In the genomic region with DNA sequence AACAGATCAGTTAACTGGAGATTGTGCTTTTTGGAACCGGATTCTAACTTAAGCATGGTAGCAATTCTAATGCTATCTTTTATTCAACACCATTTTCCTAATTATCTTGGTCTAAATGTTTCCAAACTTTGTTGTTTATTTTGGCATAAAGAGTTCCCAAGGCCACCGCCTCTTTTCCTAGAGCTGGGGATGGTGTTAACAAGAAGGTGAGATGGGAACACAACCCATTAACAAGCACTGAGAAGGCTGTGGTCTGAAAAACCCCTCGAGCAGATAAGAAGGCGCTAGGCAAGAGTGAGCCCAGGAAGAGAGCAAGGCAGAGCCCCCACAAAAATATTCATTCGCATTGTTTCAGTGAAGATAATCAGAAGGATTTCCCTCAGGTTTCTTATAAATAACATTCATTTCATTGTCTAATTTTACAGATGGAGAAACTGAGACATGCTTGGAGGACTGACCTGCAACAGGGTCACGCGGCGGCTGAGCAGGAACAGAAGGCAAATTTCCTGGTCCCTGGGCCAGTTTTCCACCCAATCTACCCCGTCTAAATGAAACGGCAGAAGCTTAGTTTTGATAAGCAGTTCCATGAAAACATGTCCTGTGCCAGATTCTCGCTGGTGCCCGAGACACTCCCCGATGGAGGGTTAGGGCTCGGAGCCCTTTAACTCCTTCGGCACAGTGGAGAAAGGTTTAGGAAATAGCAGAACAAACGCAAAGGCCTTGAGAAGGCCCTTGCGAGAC, we compare ENCODE assay signal across 21 cellular contexts.
DNase-seq lines count a peak whose midpoint lies in the region; ATAC-seq, FAIRE-seq and TF ChIP-seq lines count a peak whose summit lies in the region.
"Had no signal": no experiment of that assay in that cellular context is flagged by ENCODE, and none has a peak within 500 bp of the region (broad histone marks: within the 10 kb centered on the region; RNA-seq: fewer than 3 reads in every experiment).

No MANE protein-coding gene starts in this region.

- peak; percentile 27; the same call in 1 of the 3 replicates for ATAC-seq in K562
- no peak for ATAC-seq in GM18858 (IDR thresholded peaks at IDR 0.05; ENCODE audit: unreplicated experiment)
- ATAC-seq: CD8-positive, alpha-beta T cell; GM23338 had no signal

- FAIRE-seq in K562 (lab: Jason Lieb, UNC) = no peak
- FAIRE-seq: G401.6 had no signal

- H3K4me1 ChIP-seq in HEK293 (ENCODE audit: control insufficient read depth, insufficient read depth, low read length) (peaks cover 44% of the 10 kb centered on the region), K562 (replicated peaks in 1 of 2; ENCODE audit: control insufficient read depth in 2 of 2, insufficient read depth in 2 of 2, low read length in 2 of 2) (no peaks in the 10 kb centered on the region), thyroid gland (peaks cover 12 to 31% of the 10 kb centered on the region in 2 donors), prostate gland (replicated peaks) (no peaks in the 10 kb centered on the region)

- H4K20me1 ChIP-seq in K562 (replicated peaks; ENCODE audit: control insufficient read depth, insufficient read depth, low read length) = no peaks in the 10 kb centered on the region

- no peak overlapping the region for H2AFZ ChIP-seq in K562 (ENCODE audit: low read depth, low read length)
- H2AFZ ChIP-seq: GM23338, PC-9 had no signal

- no peak overlapping the region for H3K4me2 ChIP-seq in K562 (ENCODE audit: insufficient read depth, low read length)
- H3K4me2 ChIP-seq: GM23338 had no signal

- no peaks in the 10 kb centered on the region for H3K79me2 ChIP-seq in K562 (ENCODE audit: control insufficient read depth, insufficient read depth, low read length)

- H3K36me3 ChIP-seq in HEK293 (ENCODE audit: control insufficient read depth in 2 of 2, insufficient read depth in 1 of 2, low read length in 2 of 2) (no peaks in the 10 kb centered on the region), K562 (ENCODE audit: control insufficient read depth, insufficient read depth, low read length) (no peaks in the 10 kb centered on the region), thyroid gland (no peaks in the 10 kb centered on the region), prostate gland (no peaks in the 10 kb centered on the region)
- H3K36me3 ChIP-seq: HAP-1, MG63 had no signal

- CTCF ChIA-PET in HEK293 (lab: Yijun Ruan, JAX) (interaction anchor here (0.5 to 1.5 kb wide), 3 partner anchors 27 to 78 kb away, joined by 3 to 4 read pairs (median 3); no protein-coding TSS in a partner anchor), K562 (lab: Yijun Ruan, JAX; ENCODE audit: low intra/inter-chr PET ratio) (no interaction called here)

- no peak for TF ChIP-seq RAD21 in K562 (CRISPR knock-in tag; conservative IDR thresholded peaks at IDR 0.05 in 1 of 2, IDR thresholded peaks at IDR 0.05 in 1 of 2)

- H3K9ac ChIP-seq in K562 (ENCODE audit: insufficient read depth in 1 of 2, low read depth in 2 of 2, low read length in 2 of 2) = no peak overlapping the region

- BruUV-seq in K562 (replicated peaks; lab: Mats Ljungman, UMichigan) = no TSS peak

- H3K9me1 ChIP-seq in K562 (ENCODE audit: control insufficient read depth, insufficient read depth, low read length) = no peaks in the 10 kb centered on the region

- H3K27ac ChIP-seq in HEK293 (ENCODE audit: extremely low read depth, low read depth, low read length) (peak overlapping the region; percentile 34; the same call in 1 of the 2 replicates), K562 (ENCODE audit: extremely low read depth, low read depth, low read length) (no peak overlapping the region), thyroid gland (peak overlapping the region in 1 of 3 donors; percentile 34), prostate gland (no peak overlapping the region)
- H3K27ac ChIP-seq: C4-2B had no signal

- no peak for TF ChIP-seq EP300 in K562 (IDR thresholded peaks at IDR 0.05; ENCODE audit: low read length)

- intact Hi-C loops in K562 (cut with micrococcal nuclease) = no loop called here
- intact Hi-C loops in thyroid gland (cut with DNase I) = no loop called here
- intact Hi-C loops in prostate gland (cut with DNase I) = no loop called here

- H3K4me3 ChIP-seq in HEK293 (ENCODE audit: low read depth, low read length) (no peak overlapping the region), K562 (no peak overlapping the region), thyroid gland (replicated peaks in 1 of 3) (no peak overlapping the region), prostate gland (no peak overlapping the region)
- H3K4me3 ChIP-seq: GM23338, HAP-1, MG63, PC-9 had no signal

- POLR2A ChIA-PET in HEK293 (lab: Yijun Ruan, JAX) = no interaction called here
- POLR2A ChIA-PET in K562 (lab: Yijun Ruan, JAX) = interaction anchor here (1.6 kb wide), 1 partner anchor 13 kb away, joined by 3 read pairs; no protein-coding TSS in a partner anchor

- H3K27me3 ChIP-seq in K562 (ENCODE audit: control insufficient read depth in 2 of 2, insufficient read depth in 2 of 2, low read length in 2 of 2) = peaks cover 20 to 36% of the 10 kb centered on the region in 2 experiments; a peak in 4 of 5 replicates
- no peaks in the 10 kb centered on the region for H3K27me3 ChIP-seq in thyroid gland
- no peaks in the 10 kb centered on the region for H3K27me3 ChIP-seq in prostate gland (replicated peaks; ENCODE audit: insufficient read depth)
- H3K27me3 ChIP-seq: MG63 had no signal

- in situ Hi-C loops in K562 (cut with MboI) = no loop called here

- 21% methylated on average over 17 of the region's 17 CpGs for WGBS in K562 (ENCODE audit: insufficient coverage, low coverage, missing lambda C conversion rate)
- WGBS in thyroid gland, 2 donors = 39 to 53% methylated on average over 17 of the region's 17 CpGs
- WGBS in prostate gland = 92% methylated on average over 17 of the region's 17 CpGs

- no peak for TF ChIP-seq POLR2A in K562 (conservative IDR thresholded peaks at IDR 0.05)
- no peak for TF ChIP-seq POLR2A in thyroid gland (IDR thresholded peaks at IDR 0.05)
- no peak for TF ChIP-seq POLR2A in prostate gland (IDR thresholded peaks at IDR 0.05)

- TF ChIP-seq CTCF in HEK293 (tag by site-specific recombination; IDR thresholded peaks at IDR 0.05) (no peak), K562 (IDR thresholded peaks at IDR 0.05 in 2 of 3, conservative IDR thresholded peaks at IDR 0.05 in 1 of 3; ENCODE audit: insufficient read depth in 2 of 3, low read depth in 1 of 3, low read length in 3 of 3) (no peak), thyroid gland (IDR thresholded peaks at IDR 0.05) (no peak), prostate gland (IDR thresholded peaks at IDR 0.05) (no peak)

- DNase-seq in K562 (ENCODE audit: extremely low read depth in 1 of 4, low spot score in 3 of 4) (no peak), mucosa of gallbladder (ENCODE audit: low spot score) (peak; percentile 45), thyroid gland (peak; percentile 40 to 63), prostate gland (ENCODE audit: low spot score) (no peak)
- DNase-seq in stimulated activated CD4-positive, alpha-beta T cell treated with anti-CD3 and anti-CD28 coated beads, Interleukin-4, amount 100 ng/mL, for 4 hours = no peak
- DNase-seq: Caco-2; CD8-positive, alpha-beta T cell; KG1; MG63; NCI-H1105 treated with DMSO at 0.1 percent for 48 hours; NCI-H146; NCI-H2029 treated with DMSO at 0.1 percent for 48 hours; NCI-H526 treated with DMSO at 0.1 percent for 48 hours; PC-9; SHP77 had no signal

- no peaks in the 10 kb centered on the region for H3K9me3 ChIP-seq in HEK293 (ENCODE audit: control insufficient read depth, insufficient read depth, low read depth, low read length)
- no peaks in the 10 kb centered on the region for H3K9me3 ChIP-seq in K562 (replicated peaks; ENCODE audit: control insufficient read depth, insufficient read depth, low read depth, low read length)
- no peaks in the 10 kb centered on the region for H3K9me3 ChIP-seq in thyroid gland
- no peaks in the 10 kb centered on the region for H3K9me3 ChIP-seq in prostate gland
- H3K9me3 ChIP-seq: Caco-2, HAP-1, MG63 had no signal

TF ChIP-seq in HEK293, 187 proteins besides CTCF, POLR2A, EP300 and RAD21 (continues in another document):
- TF ChIP-seq, protein P1, sequence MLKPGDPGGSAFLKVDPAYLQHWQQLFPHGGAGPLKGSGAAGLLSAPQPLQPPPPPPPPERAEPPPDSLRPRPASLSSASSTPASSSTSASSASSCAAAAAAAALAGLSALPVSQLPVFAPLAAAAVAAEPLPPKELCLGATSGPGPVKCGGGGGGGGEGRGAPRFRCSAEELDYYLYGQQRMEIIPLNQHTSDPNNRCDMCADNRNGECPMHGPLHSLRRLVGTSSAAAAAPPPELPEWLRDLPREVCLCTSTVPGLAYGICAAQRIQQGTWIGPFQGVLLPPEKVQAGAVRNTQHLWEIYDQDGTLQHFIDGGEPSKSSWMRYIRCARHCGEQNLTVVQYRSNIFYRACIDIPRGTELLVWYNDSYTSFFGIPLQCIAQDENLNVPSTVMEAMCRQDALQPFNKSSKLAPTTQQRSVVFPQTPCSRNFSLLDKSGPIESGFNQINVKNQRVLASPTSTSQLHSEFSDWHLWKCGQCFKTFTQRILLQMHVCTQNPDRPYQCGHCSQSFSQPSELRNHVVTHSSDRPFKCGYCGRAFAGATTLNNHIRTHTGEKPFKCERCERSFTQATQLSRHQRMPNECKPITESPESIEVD (tag by site-specific recombination; IDR thresholded peaks at IDR 0.05) = peak; percentile 51; the same call in 1 of the 2 replicates

TF ChIP-seq in K562, 482 proteins besides CTCF, POLR2A, EP300 and RAD21:
- no peak for TF ChIP-seq ZNF274 (IDR thresholded peaks at IDR 0.05; ENCODE audit: borderline replicate concordance, low read depth, low read length)
- no peak for TF ChIP-seq SAP30 (IDR thresholded peaks at IDR 0.05; ENCODE audit: borderline replicate concordance, insufficient read depth, low read depth, low read length, poor library complexity, severe bottlenecking)
- TF ChIP-seq ZBED1 (IDR thresholded peaks at IDR 0.05) = no peak
- TF ChIP-seq ZNF551 (CRISPR knock-in tag; IDR thresholded peaks at IDR 0.05) = no peak
- TF ChIP-seq ATF7 (IDR thresholded peaks at IDR 0.05) = no peak
- TF ChIP-seq CHD2 (IDR thresholded peaks at IDR 0.05; ENCODE audit: low read depth, low read length) = no peak

Comparison
In these comparisons a context has a peak if more than half of its experiments do, and no peak if none do; other contexts are left out.
1. DNase-seq: peak in mucosa of gallbladder (single experiment) and thyroid gland (2 of 2); none in K562 (0 of 4), prostate gland (single experiment) and stimulated activated CD4-positive, alpha-beta T cell treated with anti-CD3 and anti-CD28 coated beads, Interleukin-4, amount 100 ng/mL, for 4 hours (0 of 2).